In the genomic region with DNA sequence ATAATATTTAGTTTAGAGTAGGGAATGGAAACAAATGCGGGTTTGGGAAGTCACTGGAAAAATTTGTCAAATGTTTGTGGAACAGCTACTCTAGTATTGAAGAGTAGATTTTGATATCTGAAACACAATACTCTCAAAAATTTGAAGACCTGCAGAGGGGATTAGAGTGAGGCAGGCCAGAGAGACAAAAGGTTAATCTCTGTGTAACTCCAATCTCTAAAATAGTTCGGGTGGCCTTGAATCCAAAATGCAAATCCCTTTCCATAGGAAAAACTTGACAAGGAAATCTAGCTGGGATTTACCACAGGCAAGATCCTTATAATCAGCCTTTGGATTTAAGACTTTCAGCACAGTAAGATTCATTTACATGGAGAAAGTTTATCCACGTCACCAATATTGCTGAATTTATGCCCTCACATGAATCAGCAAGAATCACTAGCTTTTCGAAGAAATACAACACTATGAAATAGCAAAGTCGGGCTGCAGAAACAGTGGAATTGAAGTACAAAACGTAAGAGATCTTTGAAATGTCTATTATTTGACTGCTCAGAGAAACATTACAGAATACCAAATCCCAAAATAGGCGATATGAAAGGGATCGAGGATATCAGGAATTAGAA, we compare ENCODE assay signal across 32 cellular contexts.
"Had no signal": no experiment of that assay in that cellular context is flagged by ENCODE, and none has a peak within 500 bp of the region (broad histone marks: within the 10 kb centered on the region; RNA-seq: fewer than 3 reads in every experiment).

No MANE protein-coding gene starts in this region.

- H3K27me3 ChIP-seq: adrenal gland, body of pancreas, esophagus squamous epithelium, gastrocnemius medialis, hepatocyte, pancreas, sigmoid colon had no signal

- ATAC-seq: body of pancreas; gastrocnemius medialis; mucosa of descending colon; natural killer cell treated with Interleukin-12 subunit alpha and Interleukin-12 subunit beta and Interleukin-15 and Interleukin-18, amount 100 ng/mL, for 72 hours; pancreas; stimulated activated memory B cell treated with anti-CD40 and anti-IgM and Interleukin-4, amounts not matched to agents 10 μg/mL and 1 μg/mL and 100 μg/mL, for 72 hours; stimulated activated naive CD8-positive, alpha-beta T cell treated with anti-CD3 and anti-CD28 coated beads, Interleukin-15, amount 100 ng/mL, for 72 hours had no signal

- DNase-seq: activated B cell treated with CpG ODN at 0.5 μM for 24 hours; activated CD8-positive, alpha-beta memory T cell treated with anti-CD3 and anti-CD28 coated beads for 24 hours; activated effector memory CD4-positive, alpha-beta T cell treated with Interleukin-2 at 50 U/mL for 16 hours; activated naive CD4-positive, alpha-beta T cell treated with Interleukin-2 at 50 U/mL for 16 hours; activated naive CD8-positive, alpha-beta T cell treated with anti-CD3 and anti-CD28 coated beads for 36 hours; adrenal gland; aorta; body of pancreas; effector CD8-positive, alpha-beta T cell; esophagus squamous epithelium; gastrocnemius medialis; islet precursor cell; left ventricle myocardium inferior; mucosa of descending colon; pancreas; retina; sigmoid colon; small intestine; stimulated activated CD4-positive, alpha-beta T cell treated with anti-CD3 and anti-CD28 coated beads, Interleukin-1b, Interleukin-23, amount 100 ng/mL, for 48 hours; stimulated activated CD4-positive, alpha-beta T cell treated with anti-CD3 and anti-CD28 coated beads, Interleukin-4, amount 100 ng/mL, for 4 hours; stimulated activated CD8-positive, alpha-beta memory T cell treated with anti-CD3 and anti-CD28 coated beads, Interleukin-4, amount 100 ng/mL, for 48 hours; stimulated activated naive CD8-positive, alpha-beta T cell treated with anti-CD3 and anti-CD28 coated beads, Interleukin-15, amount 100 ng/mL, for 72 hours; substantia nigra; uterus had no signal

- H3K4me2 ChIP-seq: hepatocyte had no signal

- H3K27me3 Mint-ChIP-seq: activated B cell treated with CpG ODN at 0.5 μM for 24 hours; activated naive CD8-positive, alpha-beta T cell treated with anti-CD3 and anti-CD28 coated beads for 36 hours; natural killer cell treated with Interleukin-12 subunit alpha and Interleukin-12 subunit beta and Interleukin-15 and Interleukin-18, amount 100 ng/mL, for 72 hours; stimulated activated memory B cell treated with anti-CD40 and anti-IgM and Interleukin-4, amounts not matched to agents 10 μg/mL and 1 μg/mL and 100 μg/mL, for 72 hours; stimulated activated naive CD8-positive, alpha-beta T cell treated with anti-CD3 and anti-CD28 coated beads, Interleukin-15, amount 100 ng/mL, for 72 hours; type B pancreatic cell had no signal

- H3K36me3 ChIP-seq: adrenal gland, esophagus squamous epithelium, gastrocnemius medialis, left ventricle myocardium inferior, pancreas, prostate gland, sigmoid colon, uterus had no signal

- H2AFZ ChIP-seq: hepatocyte had no signal

- H3K9me3 Mint-ChIP-seq: stimulated activated memory B cell treated with anti-CD40 and anti-IgM and Interleukin-4, amounts not matched to agents 10 μg/mL and 1 μg/mL and 100 μg/mL, for 72 hours had no signal

- H3K4me3 Mint-ChIP-seq: activated B cell treated with CpG ODN at 0.5 μM for 24 hours; activated naive CD8-positive, alpha-beta T cell treated with anti-CD3 and anti-CD28 coated beads for 36 hours; natural killer cell treated with Interleukin-12 subunit alpha and Interleukin-12 subunit beta and Interleukin-15 and Interleukin-18, amount 100 ng/mL, for 72 hours; stimulated activated memory B cell treated with anti-CD40 and anti-IgM and Interleukin-4, amounts not matched to agents 10 μg/mL and 1 μg/mL and 100 μg/mL, for 72 hours; stimulated activated naive CD8-positive, alpha-beta T cell treated with anti-CD3 and anti-CD28 coated beads, Interleukin-15, amount 100 ng/mL, for 72 hours; T-helper 2 cell treated with Interferon-gamma antibody and Interleukin-4, amounts not matched to agents 5 μg/mL and 100 μg/mL, for 36 hours; type B pancreatic cell had no signal

- H3K9me3 ChIP-seq: adrenal gland, body of pancreas, esophagus squamous epithelium, gastrocnemius medialis, left ventricle myocardium inferior, mucosa of descending colon, pancreas, prostate gland, sigmoid colon, uterus had no signal

- H3K4me3 ChIP-seq: adrenal gland, body of pancreas, esophagus squamous epithelium, gastrocnemius medialis, hepatocyte, left ventricle myocardium inferior, lung, mucosa of descending colon, pancreas, prostate gland, sigmoid colon, uterus had no signal

- H3K27ac ChIP-seq: adrenal gland, body of pancreas, epithelial cell of prostate, esophagus squamous epithelium, gastrocnemius medialis, hepatocyte, left ventricle myocardium inferior, pancreas, prostate gland, sigmoid colon, uterus had no signal

- H3K36me3 Mint-ChIP-seq: activated naive CD8-positive, alpha-beta T cell treated with anti-CD3 and anti-CD28 coated beads for 36 hours; stimulated activated memory B cell treated with anti-CD40 and anti-IgM and Interleukin-4, amounts not matched to agents 10 μg/mL and 1 μg/mL and 100 μg/mL, for 72 hours; type B pancreatic cell had no signal

- H3K4me1 ChIP-seq: adrenal gland, esophagus squamous epithelium, gastrocnemius medialis, left ventricle myocardium inferior, prostate gland, sigmoid colon, uterus had no signal

- H3K79me2 ChIP-seq: hepatocyte had no signal

- H3K4me1 Mint-ChIP-seq: activated B cell treated with CpG ODN at 0.5 μM for 24 hours; activated naive CD8-positive, alpha-beta T cell treated with anti-CD3 and anti-CD28 coated beads for 36 hours; stimulated activated memory B cell treated with anti-CD40 and anti-IgM and Interleukin-4, amounts not matched to agents 10 μg/mL and 1 μg/mL and 100 μg/mL, for 72 hours; stimulated activated naive CD8-positive, alpha-beta T cell treated with anti-CD3 and anti-CD28 coated beads, Interleukin-15, amount 100 ng/mL, for 72 hours had no signal

- FAIRE-seq: pancreas had no signal

- H3K27ac Mint-ChIP-seq: activated B cell treated with CpG ODN at 0.5 μM for 24 hours; activated naive CD8-positive, alpha-beta T cell treated with anti-CD3 and anti-CD28 coated beads for 36 hours; natural killer cell treated with Interleukin-12 subunit alpha and Interleukin-12 subunit beta and Interleukin-15 and Interleukin-18, amount 100 ng/mL, for 72 hours; stimulated activated memory B cell treated with anti-CD40 and anti-IgM and Interleukin-4, amounts not matched to agents 10 μg/mL and 1 μg/mL and 100 μg/mL, for 72 hours; T-helper 2 cell treated with Interferon-gamma antibody and Interleukin-4, amounts not matched to agents 5 μg/mL and 100 μg/mL, for 36 hours; type B pancreatic cell had no signal
